ENCODE assay signal across 8 cellular contexts in the genomic region with DNA sequence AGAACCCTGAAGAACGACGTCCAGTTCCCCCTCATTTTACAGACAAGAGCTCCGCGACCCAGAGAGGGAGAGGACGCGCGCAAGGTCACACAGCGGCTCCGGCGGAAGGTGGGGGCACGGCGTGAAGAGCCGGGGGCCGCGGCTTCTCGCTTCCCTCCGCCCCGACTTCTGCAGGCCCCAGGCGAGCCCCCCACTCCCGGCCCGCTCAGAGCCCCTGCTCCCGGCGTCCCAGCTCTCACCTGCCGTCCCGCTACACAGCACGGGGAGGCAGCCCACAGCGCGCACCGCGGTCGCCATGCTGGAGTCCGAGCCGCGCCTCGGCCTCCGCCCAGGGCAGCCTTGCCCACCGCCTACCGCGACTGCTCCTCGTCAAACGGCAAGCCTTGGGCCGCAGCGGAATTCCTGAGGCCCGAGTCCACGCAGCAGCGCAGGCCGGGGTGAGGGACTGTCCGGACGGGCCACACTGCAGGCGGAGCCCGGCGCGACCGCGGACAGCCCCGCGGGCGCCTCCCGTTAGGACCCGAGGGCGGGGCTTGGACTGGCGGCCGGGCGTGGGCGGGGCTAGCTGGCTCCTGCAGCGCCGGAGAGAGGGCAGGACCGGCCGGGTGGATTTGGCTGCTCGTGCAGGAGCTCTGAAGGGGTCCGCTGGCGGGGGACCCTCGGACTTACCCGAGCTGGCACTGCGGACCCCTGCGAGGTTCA. TPM values are rescaled to one million over a fixed set of nuclear protein-coding genes. Genes with fewer than 3 reads are reported as not detected.
DNase-seq lines count a peak whose midpoint lies in the region; ATAC-seq and TF ChIP-seq lines count a peak whose summit lies in the region.

A gene (minus strand): TSS at position 314 of the 702 bp plus-strand sequence. CDS start 17 bp downstream, at position 297.

- peak within 1 kb of the TSS; percentile 89 for H3K27ac Mint-ChIP-seq in chondrocyte (ENCODE audit: unreplicated experiment)

- peak within 1 kb of the TSS; percentile 97 for H3K27ac ChIP-seq in layer of hippocampus (ENCODE audit: low read depth, low read length)

- no peaks in the 10 kb centered on the region for H3K9me3 Mint-ChIP-seq in chondrocyte (ENCODE audit: low read depth)

- peak within 1 kb of the TSS; percentile 94 for H3K4me3 Mint-ChIP-seq in chondrocyte (ENCODE audit: unreplicated experiment)

- no peaks in the 10 kb centered on the region for H3K27me3 ChIP-seq in layer of hippocampus (ENCODE audit: control insufficient read depth, insufficient read depth, low read length)

- H3K4me3 ChIP-seq in AG09309 (ENCODE audit: control insufficient read depth, low read depth, low read length) = peak within 1 kb of the TSS; percentile 93

- TF ChIP-seq CTCF in AG09309 (IDR thresholded peaks at IDR 0.05; ENCODE audit: control insufficient read depth, insufficient read depth, low read depth, low read length, missing control alignments) = peak; percentile 17
- peak; percentile 68 for TF ChIP-seq CTCF in chondrocyte (IDR thresholded peaks at IDR 0.05)

- H3K36me3 Mint-ChIP-seq in chondrocyte (ENCODE audit: low read depth) = peaks cover 2% of the 10 kb centered on the region

- peak; percentile 97 for ATAC-seq in GM18907 (IDR thresholded peaks at IDR 0.05; ENCODE audit: unreplicated experiment)
- ATAC-seq in HG03139 (IDR thresholded peaks at IDR 0.05; ENCODE audit: unreplicated experiment) = peak; percentile 94

- H3K27me3 Mint-ChIP-seq in chondrocyte (ENCODE audit: low read depth) = no peaks in the 10 kb centered on the region

- peak; percentile 4 for DNase-seq in AG09309 (ENCODE audit: low read depth)
- DNase-seq in NCI-H345 treated with DMSO at 0.1 percent for 48 hours (lab: John Stamatoyannopoulos, UW; ENCODE audit: unreplicated experiment) = peak; percentile 72
- peak; percentile 87 to 91 for DNase-seq in activated CD4-positive, alpha-beta T cell treated with anti-CD3 and anti-CD28 coated beads for 24 hours (ENCODE audit: low read depth in 2 of 2)
- DNase-seq in chondrocyte (ENCODE audit: low spot score) = peak; percentile 95
- peak; percentile 81 to 94 for DNase-seq in stimulated activated CD4-positive, alpha-beta T cell treated with anti-CD3 and anti-CD28 coated beads, Interleukin-1b, Interleukin-23, amount 100 ng/mL, for 4 hours (ENCODE audit: low read depth in 2 of 2)

- peaks cover 35% of the 10 kb centered on the region for H3K4me1 Mint-ChIP-seq in chondrocyte (ENCODE audit: low read depth)

RNA-seq across cellular contexts. Expression of the gene that starts here (rescaled TPM):
- total RNA-seq in chondrocyte = 32.9 to 42.4 TPM (median 33.6 TPM) in 3 replicates

Comparison
In these comparisons a context has a peak if more than half of its experiments do, and no peak if none do; other contexts are left out.
1. Peak in every context shown above with its lines: DNase-seq, ATAC-seq, H3K4me3 ChIP-seq and H3K27ac ChIP-seq.
2. DNase-seq: peak in every context shown above with its lines; median percentile 95 in chondrocyte; 89 in activated CD4-positive, alpha-beta T cell treated with anti-CD3 and anti-CD28 coated beads for 24 hours; 88 in stimulated activated CD4-positive, alpha-beta T cell treated with anti-CD3 and anti-CD28 coated beads, Interleukin-1b, Interleukin-23, amount 100 ng/mL, for 4 hours; 72 in NCI-H345 treated with DMSO at 0.1 percent for 48 hours; 4 in AG09309.